In genomic region chr10:9301148-9301547, GRCh38 we compare ENCODE assay signal across 12 cellular contexts.
A peak's percentile ranks its signal among the peaks of the same experiment; 100 is the strongest.
DNase-seq lines count a peak whose midpoint lies in the region; TF ChIP-seq lines count a peak whose summit lies in the region.
"Had no signal": no experiment of that assay in that cellular context is flagged by ENCODE, and none has a peak within 500 bp of the region (broad histone marks: within the 10 kb centered on the region; RNA-seq: fewer than 3 reads in every experiment).

No MANE protein-coding gene starts in this region.

- H3K9me3 Mint-ChIP-seq in type B pancreatic cell: no peaks in the 10 kb centered on the region
- H3K9me3 Mint-ChIP-seq: naive thymus-derived CD4-positive, alpha-beta T cell had no signal

- H3K36me3 Mint-ChIP-seq in type B pancreatic cell: no peaks in the 10 kb centered on the region
- H3K36me3 Mint-ChIP-seq: naive thymus-derived CD4-positive, alpha-beta T cell had no signal

- POLR2A ChIA-PET in RWPE1 (lab: Yijun Ruan, JAX; ENCODE audit: low non-redundant PET): no interaction called here

- TF ChIP-seq CTCF in RWPE1 (conservative IDR thresholded peaks at IDR 0.05; ENCODE audit: low read depth): peak; percentile 23; the same call in 1 of the 2 replicates
- peak; percentile 3 for TF ChIP-seq CTCF in fibroblast of pulmonary artery (IDR thresholded peaks at IDR 0.05; ENCODE audit: low read length, missing control alignments)
- TF ChIP-seq CTCF in type B pancreatic cell (conservative IDR thresholded peaks at IDR 0.05): peak; percentile 66

- no peak overlapping the region for H3K4me3 ChIP-seq in fibroblast of pulmonary artery (replicated peaks; ENCODE audit: low read depth, low read length)
- H3K4me3 ChIP-seq: upper lobe of left lung had no signal

- DNase-seq in SIG-M5 treated with dmso at 0.1 percent for 504 hours (lab: John Stamatoyannopoulos, UW; ENCODE audit: unreplicated experiment) (peak; percentile 25), SIG-M5 (lab: John Stamatoyannopoulos, UW) (no peak), RWPE1 (ENCODE audit: low spot score) (no peak), fibroblast of pulmonary artery (ENCODE audit: low read depth) (peak; percentile 8), type B pancreatic cell (ENCODE audit: extremely low spot score, unreplicated experiment) (no peak), caudate nucleus (lab: John Stamatoyannopoulos, UW) (no peak), ecto neural progenitor cell (ENCODE audit: low spot score) (no peak)
- no peak for DNase-seq in activated CD4-positive, alpha-beta T cell treated with anti-CD3 and anti-CD28 coated beads for 1 hour
- DNase-seq: AML-193; naive thymus-derived CD4-positive, alpha-beta T cell; NCI-H1694 treated with DMSO at 0.1 percent for 48 hours; upper lobe of left lung had no signal

- no peak overlapping the region for H3K4me3 Mint-ChIP-seq in type B pancreatic cell
- H3K4me3 Mint-ChIP-seq: naive thymus-derived CD4-positive, alpha-beta T cell had no signal

- CTCF ChIA-PET in RWPE1 (lab: Yijun Ruan, JAX): no interaction called here

- H3K27me3 Mint-ChIP-seq in type B pancreatic cell: peaks cover 36% of the 10 kb centered on the region

- no peak overlapping the region for H3K27ac ChIP-seq in RWPE1
- H3K27ac ChIP-seq in caudate nucleus (ENCODE audit: low read depth, low read length): no peak overlapping the region
- H3K27ac ChIP-seq: upper lobe of left lung had no signal

- H3K4me1 Mint-ChIP-seq in type B pancreatic cell (ENCODE audit: unreplicated experiment): no peaks in the 10 kb centered on the region

- no peak overlapping the region for H3K27ac Mint-ChIP-seq in type B pancreatic cell
- H3K27ac Mint-ChIP-seq: naive thymus-derived CD4-positive, alpha-beta T cell had no signal

Comparison
In these comparisons a context has a peak if more than half of its experiments do, and no peak if none do; other contexts are left out.
1. DNase-seq: peak in SIG-M5 treated with dmso at 0.1 percent for 504 hours (single experiment) and fibroblast of pulmonary artery (single experiment); none in SIG-M5 (single experiment), RWPE1 (single experiment), type B pancreatic cell (single experiment), caudate nucleus (0 of 61), ecto neural progenitor cell (single experiment) and activated CD4-positive, alpha-beta T cell treated with anti-CD3 and anti-CD28 coated beads for 1 hour (single experiment).
2. CTCF ChIP-seq: peak in every context shown above with its lines; median percentile 66 in type B pancreatic cell; 23 in RWPE1; 3 in fibroblast of pulmonary artery.